ENCODE assay signal across 8 cellular contexts in the genomic region with DNA sequence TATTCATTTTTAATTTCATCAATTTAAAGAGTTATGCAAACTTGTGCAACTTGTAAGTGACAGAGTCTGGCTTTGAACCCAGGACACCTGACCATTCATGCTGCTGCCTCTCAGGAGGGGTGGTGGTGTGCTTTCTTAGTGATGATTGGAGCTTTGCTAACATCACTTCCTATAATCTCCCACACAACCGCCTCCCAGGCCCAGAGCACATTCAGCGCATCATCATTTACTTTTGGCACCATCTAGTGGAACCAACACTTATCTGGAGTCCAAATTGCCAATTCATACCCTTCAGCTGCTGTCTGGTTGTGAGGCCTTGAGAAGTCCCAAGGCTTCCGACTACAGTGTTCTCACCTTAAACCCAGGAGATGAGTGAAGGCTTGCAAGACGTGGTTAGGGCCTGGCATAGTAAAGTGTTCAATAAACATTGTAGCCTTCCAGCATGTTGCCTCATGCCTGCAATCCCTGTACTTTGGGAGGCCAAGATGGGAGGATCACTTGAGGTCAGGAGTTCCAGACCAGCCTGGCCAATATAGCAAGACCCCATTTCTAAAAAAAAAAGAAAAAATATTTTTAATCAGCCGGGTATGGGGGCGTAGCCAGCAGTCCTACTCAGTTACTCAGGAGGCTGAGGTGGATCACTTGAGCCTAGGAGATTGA. TPM values are rescaled to one million over a fixed set of nuclear protein-coding genes. Genes with fewer than 3 reads are reported as not detected.
DNase-seq lines count a peak whose midpoint lies in the region; ATAC-seq and TF ChIP-seq lines count a peak whose summit lies in the region.

No MANE protein-coding gene starts in this region.

- intact Hi-C loops in Panc1 (cut with micrococcal nuclease; ENCODE audit: unreplicated experiment) (no loop called here), posterior cingulate gyrus (cut with DNase I) (loop anchor here (1.0 to 5.0 kb wide), 2 partner anchors 223 to 310 kb away; no protein-coding TSS in a partner anchor)

- no peaks in the 10 kb centered on the region for H3K9me3 ChIP-seq in Panc1 (ENCODE audit: control insufficient read depth, insufficient read depth, low read depth, low read length)

- in situ Hi-C loops in Panc1 (cut with HindIII; ENCODE audit: low pct_unique_long_range_greater_than_20kb, low sequenced_read_pairs) = no loop called here

- no peaks in the 10 kb centered on the region for H3K36me3 ChIP-seq in Panc1 (ENCODE audit: control insufficient read depth, insufficient read depth, low read length)

- H3K4me1 ChIP-seq in Panc1 (ENCODE audit: control insufficient read depth, insufficient read depth, low read length) = peaks cover 3% of the 10 kb centered on the region; the same call in 1 of the 2 replicates

- POLR2A ChIA-PET in Panc1 (lab: Charles Lee) = no interaction called here

- no peaks in the 10 kb centered on the region for H3K27me3 ChIP-seq in Panc1 (ENCODE audit: control insufficient read depth, insufficient read depth, low read length)

- CTCF ChIA-PET in Panc1 (lab: Charles Lee) = interaction anchor here (0.5 to 1.1 kb wide), 7 partner anchors 15 to 320 kb away, joined by 3 to 5 read pairs (median 4); no protein-coding TSS in a partner anchor

- DNase-seq in DMS114 treated with DMSO at 0.1 percent for 48 hours (lab: John Stamatoyannopoulos, UW; ENCODE audit: unreplicated experiment) (peak; percentile 92), HuH-7.5 (ENCODE audit: low spot score) (peak; percentile 68), Panc1 (ENCODE audit: low read depth, low spot score) (peak; percentile 82), globus pallidus (ENCODE audit: low spot score) (peak; percentile 67), posterior cingulate gyrus (peak in 7 of 10 donors; percentile 36 to 94 (median 45))
- peak; percentile 39 for DNase-seq in activated naive CD4-positive, alpha-beta T cell treated with Interleukin-2 at 50 U/mL for 16 hours

- no TSS peak for BruUV-seq in Panc1 (replicated peaks; lab: Mats Ljungman, UMichigan)

- ATAC-seq in Panc1 (peak; percentile 78), GM18517 (IDR thresholded peaks at IDR 0.05; ENCODE audit: unreplicated experiment) (no peak), GM18907 (IDR thresholded peaks at IDR 0.05; ENCODE audit: unreplicated experiment) (no peak)

- H3K27ac ChIP-seq in Panc1 (ENCODE audit: low read length) = peak overlapping the region; percentile 79; the same call in 1 of the 2 replicates

- peak overlapping the region; percentile 66 to 82; a peak in 3 of 4 replicates for H3K4me3 ChIP-seq in Panc1 (ENCODE audit: low read depth in 2 of 2, low read length in 2 of 2)

- peak; percentile 73 for TF ChIP-seq CTCF in Panc1 (IDR thresholded peaks at IDR 0.05)

RNA-seq across cellular contexts. Expression of gene TTLL1, which starts 1.1 kb away (rescaled TPM):
- 4.6 TPM for total RNA-seq in Panc1 (2021; ENCODE audit: unreplicated experiment)
- 9.6 TPM for polyA plus RNA-seq in Panc1 (2012; ENCODE audit: insufficient read length)

RNA-seq across cellular contexts. Expression of gene BIK, which starts 20.3 kb away (rescaled TPM):
- total RNA-seq in Panc1 (2021; ENCODE audit: unreplicated experiment) = 0.18 TPM
- not detected for polyA plus RNA-seq in Panc1 (2012; ENCODE audit: insufficient read length)

RNA-seq across cellular contexts. Expression of gene MCAT, which starts 52.9 kb away (rescaled TPM):
- 16.3 TPM for total RNA-seq in Panc1 (2021; ENCODE audit: unreplicated experiment)
- 25.1 TPM for polyA plus RNA-seq in Panc1 (2012; ENCODE audit: insufficient read length)

Comparison
In these comparisons a context has a peak if more than half of its experiments do, and no peak if none do; other contexts are left out.
1. DNase-seq: peak in every context shown above with its lines; median percentile 92 in DMS114 treated with DMSO at 0.1 percent for 48 hours; 82 in Panc1; 68 in HuH-7.5; 67 in globus pallidus; 45 in posterior cingulate gyrus; 39 in activated naive CD4-positive, alpha-beta T cell treated with Interleukin-2 at 50 U/mL for 16 hours.